18 cellular contexts compared by ENCODE assay signal in the genomic region with DNA sequence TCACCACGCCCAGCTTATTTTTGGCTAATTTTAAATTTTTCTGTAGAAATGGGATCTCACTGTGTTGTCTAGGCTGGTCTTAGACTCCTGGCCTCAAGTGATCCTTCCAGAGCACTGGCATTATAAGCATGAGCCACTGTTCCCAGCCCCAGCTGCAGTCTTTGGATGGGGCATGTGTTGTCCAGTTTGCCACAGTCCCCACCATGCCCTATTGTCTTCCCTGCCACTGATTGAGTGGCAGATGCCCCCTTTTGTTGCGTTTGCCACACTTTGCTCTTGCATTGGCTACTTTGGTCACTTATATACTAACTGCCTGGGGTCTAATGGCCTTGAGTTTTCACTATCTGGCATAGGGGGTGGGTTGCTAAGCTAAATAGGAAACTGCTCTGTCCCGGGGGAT.
"Had no signal": no experiment of that assay in that cellular context is flagged by ENCODE, and none has a peak within 500 bp of the region (broad histone marks: within the 10 kb centered on the region; RNA-seq: fewer than 3 reads in every experiment).

No MANE protein-coding gene starts in this region.

- H3K27me3 Mint-ChIP-seq: activated CD4-positive, alpha-beta memory T cell treated with anti-CD3 and anti-CD28 coated beads, Interleukin-2, amount 10 ng/mL, durations not matched to agents 7 days and 5 days; activated naive CD8-positive, alpha-beta T cell had no signal

- H3K9ac ChIP-seq: neural progenitor cell had no signal

- H3K4me1 ChIP-seq: neural progenitor cell, pancreas had no signal

- H3K4me1 Mint-ChIP-seq: neural progenitor cell had no signal

- H3K4me3 Mint-ChIP-seq: activated CD4-positive, alpha-beta memory T cell treated with anti-CD3 and anti-CD28 coated beads, Interleukin-2, amount 10 ng/mL, durations not matched to agents 7 days and 5 days; activated naive CD8-positive, alpha-beta T cell; neural progenitor cell had no signal

- H3K27me3 ChIP-seq: heart right ventricle, neural progenitor cell, pancreas, suprapubic skin, upper lobe of left lung had no signal

- H3K9me3 ChIP-seq: heart right ventricle, pancreas, suprapubic skin, upper lobe of left lung had no signal

- H3K4me2 ChIP-seq: neural progenitor cell had no signal

- H3K36me3 ChIP-seq: neural progenitor cell, pancreas had no signal

- H3K27ac ChIP-seq: neural progenitor cell, pancreas, suprapubic skin, upper lobe of left lung had no signal

- ATAC-seq: left cardiac atrium, pancreas had no signal

- DNase-seq: activated CD4-positive, alpha-beta memory T cell treated with anti-CD3 and anti-CD28 coated beads, Interleukin-2, amount 10 ng/mL, durations not matched to agents 7 days and 5 days; activated CD4-positive, alpha-beta T cell treated with anti-CD3 and anti-CD28 coated beads for 4 hours; activated gamma-delta T cell; activated T-cell treated with anti-CD3 and anti-CD28 coated beads, Interleukin-2, amount 50 U/mL, for 48 hours; anterior cingulate cortex; cerebellar nuclear complex; effector CD8-positive, alpha-beta T cell; left cardiac atrium; pancreas; stimulated activated CD4-positive, alpha-beta T cell treated with anti-CD3 and anti-CD28 coated beads, Interleukin-2, amount 100 ng/mL, for 48 hours; stimulated activated naive CD4-positive, alpha-beta T cell treated with Interleukin-2 at 50 U/mL for 16 hours; T-helper 2 cell; upper lobe of left lung had no signal

- H3K27ac Mint-ChIP-seq: activated CD4-positive, alpha-beta memory T cell treated with anti-CD3 and anti-CD28 coated beads, Interleukin-2, amount 10 ng/mL, durations not matched to agents 7 days and 5 days; activated naive CD8-positive, alpha-beta T cell; neural progenitor cell had no signal

- H3K9me3 Mint-ChIP-seq: neural progenitor cell had no signal

- H3K4me3 ChIP-seq: heart right ventricle, lung, neural progenitor cell, pancreas, suprapubic skin, upper lobe of left lung had no signal
